ENCODE assay signal across 1 cellular context in genomic region chr1:160973491-160973890, GRCh38.
TF ChIP-seq lines count a peak whose summit lies in the region.

No MANE protein-coding gene starts in this region.

TF ChIP-seq in GM23338, 12 proteins besides CTCF, POLR2A, EP300 and RAD21 (continued from another document):
- TF ChIP-seq, protein P1, sequence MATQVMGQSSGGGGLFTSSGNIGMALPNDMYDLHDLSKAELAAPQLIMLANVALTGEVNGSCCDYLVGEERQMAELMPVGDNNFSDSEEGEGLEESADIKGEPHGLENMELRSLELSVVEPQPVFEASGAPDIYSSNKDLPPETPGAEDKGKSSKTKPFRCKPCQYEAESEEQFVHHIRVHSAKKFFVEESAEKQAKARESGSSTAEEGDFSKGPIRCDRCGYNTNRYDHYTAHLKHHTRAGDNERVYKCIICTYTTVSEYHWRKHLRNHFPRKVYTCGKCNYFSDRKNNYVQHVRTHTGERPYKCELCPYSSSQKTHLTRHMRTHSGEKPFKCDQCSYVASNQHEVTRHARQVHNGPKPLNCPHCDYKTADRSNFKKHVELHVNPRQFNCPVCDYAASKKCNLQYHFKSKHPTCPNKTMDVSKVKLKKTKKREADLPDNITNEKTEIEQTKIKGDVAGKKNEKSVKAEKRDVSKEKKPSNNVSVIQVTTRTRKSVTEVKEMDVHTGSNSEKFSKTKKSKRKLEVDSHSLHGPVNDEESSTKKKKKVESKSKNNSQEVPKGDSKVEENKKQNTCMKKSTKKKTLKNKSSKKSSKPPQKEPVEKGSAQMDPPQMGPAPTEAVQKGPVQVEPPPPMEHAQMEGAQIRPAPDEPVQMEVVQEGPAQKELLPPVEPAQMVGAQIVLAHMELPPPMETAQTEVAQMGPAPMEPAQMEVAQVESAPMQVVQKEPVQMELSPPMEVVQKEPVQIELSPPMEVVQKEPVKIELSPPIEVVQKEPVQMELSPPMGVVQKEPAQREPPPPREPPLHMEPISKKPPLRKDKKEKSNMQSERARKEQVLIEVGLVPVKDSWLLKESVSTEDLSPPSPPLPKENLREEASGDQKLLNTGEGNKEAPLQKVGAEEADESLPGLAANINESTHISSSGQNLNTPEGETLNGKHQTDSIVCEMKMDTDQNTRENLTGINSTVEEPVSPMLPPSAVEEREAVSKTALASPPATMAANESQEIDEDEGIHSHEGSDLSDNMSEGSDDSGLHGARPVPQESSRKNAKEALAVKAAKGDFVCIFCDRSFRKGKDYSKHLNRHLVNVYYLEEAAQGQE (IDR thresholded peaks at IDR 0.05; ENCODE audit: unreplicated experiment) = no peak
- TF ChIP-seq ZNF462 (CRISPR knock-in tag; IDR thresholded peaks at IDR 0.05) (no peak), EZH2 (IDR thresholded peaks at IDR 0.05; ENCODE audit: low read depth, unreplicated experiment) (no peak)
